ENCODE assay signal across 14 cellular contexts in the genomic region with DNA sequence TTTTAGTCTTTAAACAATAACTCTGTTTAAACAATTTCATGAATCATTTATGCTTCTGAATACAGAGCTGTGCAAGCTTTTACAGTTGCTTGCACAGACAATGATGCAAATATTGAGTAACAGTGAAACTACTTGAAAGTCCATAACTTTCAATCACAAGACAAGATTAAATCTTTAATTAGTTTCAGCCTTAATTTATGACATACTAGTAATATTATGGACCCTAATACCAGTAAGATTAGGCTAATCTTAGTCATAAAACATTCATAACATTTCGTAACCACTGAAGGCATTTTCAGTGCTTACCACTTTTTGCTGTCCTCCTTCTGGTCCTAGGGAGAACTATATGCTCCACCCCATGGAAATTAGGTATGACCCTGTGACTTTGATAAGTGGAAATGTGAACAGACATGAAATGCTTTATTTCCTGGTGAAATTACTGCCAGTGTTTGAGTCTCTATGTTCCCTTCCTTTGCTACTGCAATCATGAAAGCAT. TPM values are rescaled to one million over a fixed set of nuclear protein-coding genes. Genes with fewer than 3 reads are reported as not detected.
A peak's percentile ranks its signal among the peaks of the same experiment; 100 is the strongest.
DNase-seq lines count a peak whose midpoint lies in the region; ATAC-seq, FAIRE-seq and TF ChIP-seq lines count a peak whose summit lies in the region.
"Had no signal": no experiment of that assay in that cellular context is flagged by ENCODE, and none has a peak within 500 bp of the region (broad histone marks: within the 10 kb centered on the region; RNA-seq: fewer than 3 reads in every experiment).

No MANE protein-coding gene starts in this region.

- no peak overlapping the region for H2AK9ac ChIP-seq in IMR-90 (replicated peaks; ENCODE audit: low read depth, low read length, poor library complexity)

- WGBS in IMR-90 (ENCODE audit: extremely low coverage in 2 of 2, insufficient read length in 1 of 2), 2 experiments: no CpG with 5 or more reads among the region's 1 CpG

- in situ Hi-C loops in IMR-90 (cut with MboI; ENCODE audit: low sequenced_read_pairs): no loop called here

- H2AFZ ChIP-seq in IMR-90 (replicated peaks; ENCODE audit: low read length, poor library complexity): no peak overlapping the region
- H2AFZ ChIP-seq in neural progenitor cell (replicated peaks): no peak overlapping the region

- TF ChIP-seq RAD21 in IMR-90 (IDR thresholded peaks at IDR 0.05; ENCODE audit: low read length): no peak

- H3K56ac ChIP-seq in IMR-90 (ENCODE audit: extremely low read depth, insufficient read depth, low read length): no peak overlapping the region

- H2BK120ac ChIP-seq in IMR-90 (ENCODE audit: low read depth, low read length): no peak overlapping the region

- H2BK15ac ChIP-seq in IMR-90 (ENCODE audit: low read depth, low read length): no peak overlapping the region

- no peak overlapping the region for H4K8ac ChIP-seq in IMR-90 (ENCODE audit: low read depth in 2 of 2, low read length in 2 of 2)

- 0 out of 2 replicates have a peak, but pooled peaks cover 2% of the 10 kb centered on the region for H3K9me1 ChIP-seq in IMR-90 (ENCODE audit: insufficient read depth, low read length)

- H3K4ac ChIP-seq in IMR-90 (ENCODE audit: low read depth, low read length): no peak overlapping the region

- no peak overlapping the region for H3K9ac ChIP-seq in IMR-90 (ENCODE audit: low read depth, low read length)
- H3K9ac ChIP-seq in neural progenitor cell: no peak overlapping the region

- no peak overlapping the region for H2AK5ac ChIP-seq in IMR-90 (ENCODE audit: low read depth, low read length)

- no TSS peak for BruUV-seq in IMR-90 (replicated peaks; lab: Mats Ljungman, UMichigan)

- DNase-seq in D721Med (ENCODE audit: insufficient read length, low spot score) (no peak), IMR-90 (no peak), epithelial cell of esophagus (ENCODE audit: low read depth) (peak; percentile 78), neural progenitor cell (ENCODE audit: low spot score) (no peak), islet precursor cell (no peak), tibial artery (no peak), GDM1 (lab: John Stamatoyannopoulos, UW) (no peak)
- DNase-seq in stimulated activated CD4-positive, alpha-beta T cell treated with anti-CD3 and anti-CD28 coated beads, Interleukin-4, amount 100 ng/mL, for 1 hour: no peak
- DNase-seq: COR-L47; effector CD4-positive, alpha-beta T cell; hippocampal formation; NCI-H2081 had no signal

- no peaks in the 10 kb centered on the region for H3K9me3 ChIP-seq in IMR-90 (ENCODE audit: control insufficient read depth, insufficient read depth, low read length)
- no peaks in the 10 kb centered on the region for H3K9me3 ChIP-seq in neural progenitor cell (ENCODE audit: low read depth)
- H3K9me3 ChIP-seq in tibial artery: no peaks in the 10 kb centered on the region

- no peak overlapping the region for H3K14ac ChIP-seq in IMR-90 (replicated peaks; ENCODE audit: low read depth, low read length)

- no peak overlapping the region for H3K23ac ChIP-seq in IMR-90 (ENCODE audit: low read depth, low read length)

- H3K27me3 Mint-ChIP-seq in neural progenitor cell (ENCODE audit: insufficient read depth, low read depth): peaks cover 9% of the 10 kb centered on the region
- H3K27me3 Mint-ChIP-seq: progenitor cell of endocrine pancreas had no signal

- no peak overlapping the region for H3K27ac Mint-ChIP-seq in neural progenitor cell
- H3K27ac Mint-ChIP-seq: progenitor cell of endocrine pancreas had no signal

- no peak for ATAC-seq in IMR-90 (ENCODE audit: low read depth)
- ATAC-seq: HCT116 had no signal

- POLR2A ChIA-PET in IMR-90 (lab: Charles Lee; ENCODE audit: unreplicated experiment): no interaction called here

- H3K36me3 Mint-ChIP-seq in neural progenitor cell: no peaks in the 10 kb centered on the region

- peaks cover 10% of the 10 kb centered on the region for H3F3A ChIP-seq in neural progenitor cell (ENCODE audit: low read depth)

- no peak overlapping the region for H4K91ac ChIP-seq in IMR-90 (ENCODE audit: insufficient read depth, low read depth, low read length)

- H3K4me3 ChIP-seq in IMR-90 (ENCODE audit: insufficient read depth, low read depth, low read length) (no peak overlapping the region), epithelial cell of esophagus (ENCODE audit: low read length) (no peak overlapping the region), neural progenitor cell (no peak overlapping the region), tibial artery (no peak overlapping the region)

- CTCF ChIA-PET in IMR-90 (lab: Yijun Ruan, JAX): interaction anchor here (0.6 to 0.7 kb wide), 3 partner anchors 12 to 150 kb away, joined by 3 to 5 read pairs (median 4); no protein-coding TSS in a partner anchor

- H3K4me1 ChIP-seq in IMR-90 (ENCODE audit: control insufficient read depth, insufficient read depth, low read length) (no peaks in the 10 kb centered on the region), neural progenitor cell (peaks cover 6% of the 10 kb centered on the region), tibial artery (peaks cover 0 to 19% (median 0%) of the 10 kb centered on the region in 4 donors)

- dilution Hi-C loops in IMR-90 (cut with HindIII; ENCODE audit: low sequenced_read_pairs, unreplicated experiment): no loop called here

- peak; percentile 68 for FAIRE-seq in D721Med (lab: Jason Lieb, UNC)

- no peaks in the 10 kb centered on the region for H3K9me3 Mint-ChIP-seq in neural progenitor cell

- no peak overlapping the region for H2BK5ac ChIP-seq in IMR-90 (ENCODE audit: low read depth, low read length, poor library complexity, severe bottlenecking)

- H4K5ac ChIP-seq in IMR-90 (ENCODE audit: low read depth, low read length): no peak overlapping the region

- no peak overlapping the region for H3K27ac ChIP-seq in IMR-90 (ENCODE audit: insufficient read depth, low read length)
- H3K27ac ChIP-seq in neural progenitor cell: no peak overlapping the region
- H3K27ac ChIP-seq in tibial artery: no peak overlapping the region

- no peaks in the 10 kb centered on the region for H4K20me1 ChIP-seq in IMR-90 (ENCODE audit: insufficient read depth, low read length)
- H4K20me1 ChIP-seq in neural progenitor cell (ENCODE audit: low read depth): no peaks in the 10 kb centered on the region

- H3K27me3 ChIP-seq in IMR-90 (ENCODE audit: control insufficient read depth, insufficient read depth, low read length) (peaks cover 8% of the 10 kb centered on the region), neural progenitor cell (peaks cover 39% of the 10 kb centered on the region), tibial artery (no peaks in the 10 kb centered on the region)

- H3K4me2 ChIP-seq in IMR-90 (ENCODE audit: low read depth, low read length) (no peak overlapping the region; the same call in 1 of the 2 replicates), neural progenitor cell (no peak overlapping the region)

- intact Hi-C loops in IMR-90 (cut with micrococcal nuclease): loop anchor here (5.0 kb wide), 2 partner anchors 106 to 149 kb away; no protein-coding TSS in a partner anchor
- intact Hi-C loops in tibial artery (cut with DNase I; ENCODE audit: low total_unique reads): loop anchor here (5.0 to 10.0 kb wide), 2 partner anchors 59 to 106 kb away; no protein-coding TSS in a partner anchor

- H3K79me1 ChIP-seq in IMR-90 (ENCODE audit: low read depth in 1 of 2, low read length in 2 of 2): no peaks in the 10 kb centered on the region

- H3K4me3 Mint-ChIP-seq in neural progenitor cell: peak overlapping the region; percentile 66

- H3K36me3 ChIP-seq in IMR-90 (ENCODE audit: control insufficient read depth, insufficient read depth, low read length): no peaks in the 10 kb centered on the region
- no peaks in the 10 kb centered on the region for H3K36me3 ChIP-seq in neural progenitor cell
- H3K36me3 ChIP-seq in tibial artery: no peaks in the 10 kb centered on the region

- TF ChIP-seq POLR2A in IMR-90 (IDR thresholded peaks at IDR 0.05; ENCODE audit: low read depth, low read length): no peak

- TF ChIP-seq CTCF in D721Med (IDR thresholded peaks at IDR 0.05; ENCODE audit: insufficient read depth, missing control alignments): no peak
- TF ChIP-seq CTCF in IMR-90 (conservative IDR thresholded peaks at IDR 0.05; ENCODE audit: low read depth, low read length): no peak
- TF ChIP-seq CTCF in epithelial cell of esophagus (IDR thresholded peaks at IDR 0.05; ENCODE audit: insufficient read depth, low read depth, low read length, missing control alignments): no peak
- no peak for TF ChIP-seq CTCF in neural progenitor cell (IDR thresholded peaks at IDR 0.05)
- no peak for TF ChIP-seq CTCF in tibial artery (IDR thresholded peaks at IDR 0.05)

- peaks cover 16% of the 10 kb centered on the region for H3K4me1 Mint-ChIP-seq in neural progenitor cell

- no peak overlapping the region for H3K18ac ChIP-seq in IMR-90 (ENCODE audit: low read depth, low read length)

- no peak overlapping the region for H2BK20ac ChIP-seq in IMR-90 (ENCODE audit: low read depth, low read length)

- no peaks in the 10 kb centered on the region for H3K79me2 ChIP-seq in neural progenitor cell (ENCODE audit: low read depth)

TF ChIP-seq in IMR-90, 13 proteins besides CTCF, POLR2A, EP300 and RAD21:
- TF ChIP-seq FOS (IDR thresholded peaks at IDR 0.05; ENCODE audit: low read depth, low read length): no peak
- TF ChIP-seq, protein P1, sequence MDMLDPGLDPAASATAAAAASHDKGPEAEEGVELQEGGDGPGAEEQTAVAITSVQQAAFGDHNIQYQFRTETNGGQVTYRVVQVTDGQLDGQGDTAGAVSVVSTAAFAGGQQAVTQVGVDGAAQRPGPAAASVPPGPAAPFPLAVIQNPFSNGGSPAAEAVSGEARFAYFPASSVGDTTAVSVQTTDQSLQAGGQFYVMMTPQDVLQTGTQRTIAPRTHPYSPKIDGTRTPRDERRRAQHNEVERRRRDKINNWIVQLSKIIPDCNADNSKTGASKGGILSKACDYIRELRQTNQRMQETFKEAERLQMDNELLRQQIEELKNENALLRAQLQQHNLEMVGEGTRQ (IDR thresholded peaks at IDR 0.05; ENCODE audit: low read depth, low read length): no peak
- TF ChIP-seq BHLHE40 (IDR thresholded peaks at IDR 0.05; ENCODE audit: low read depth, low read length): no peak
- 0 out of 2 replicates have a peak, but pooled peaks have one; percentile 11 for TF ChIP-seq CEBPB (IDR thresholded peaks at IDR 0.05; ENCODE audit: low read depth, low read length)
- TF ChIP-seq RCOR1 (IDR thresholded peaks at IDR 0.05; ENCODE audit: insufficient replicate concordance, low read length): no peak
- TF ChIP-seq CHD1 (IDR thresholded peaks at IDR 0.05; ENCODE audit: low read depth, low read length): no peak

RNA-seq across cellular contexts. Expression of a gene that starts 1.8 kb away (rescaled TPM):
- total RNA-seq in IMR-90 (2012; rRNA removed) (1.1 and 2.2 TPM in 2 replicates), neural progenitor cell (ENCODE audit: low replicate concordance) (1.0 and 4.3 TPM in 2 replicates)
- 0.79 and 1.2 TPM in 2 replicates for polyA plus RNA-seq in IMR-90 (2012; rRNA removed)
- 0.26 and 0.47 TPM in 2 replicates for polyA plus RNA-seq in IMR-90 (2012; cell fraction: cytosol; rRNA removed)
- polyA plus RNA-seq in IMR-90 (2012; cell fraction: nucleus; rRNA removed; ENCODE audit: low replicate concordance): 0.33 and 2.0 TPM in 2 replicates
